ENCODE assay signal across 1 cellular context in the genomic region with DNA sequence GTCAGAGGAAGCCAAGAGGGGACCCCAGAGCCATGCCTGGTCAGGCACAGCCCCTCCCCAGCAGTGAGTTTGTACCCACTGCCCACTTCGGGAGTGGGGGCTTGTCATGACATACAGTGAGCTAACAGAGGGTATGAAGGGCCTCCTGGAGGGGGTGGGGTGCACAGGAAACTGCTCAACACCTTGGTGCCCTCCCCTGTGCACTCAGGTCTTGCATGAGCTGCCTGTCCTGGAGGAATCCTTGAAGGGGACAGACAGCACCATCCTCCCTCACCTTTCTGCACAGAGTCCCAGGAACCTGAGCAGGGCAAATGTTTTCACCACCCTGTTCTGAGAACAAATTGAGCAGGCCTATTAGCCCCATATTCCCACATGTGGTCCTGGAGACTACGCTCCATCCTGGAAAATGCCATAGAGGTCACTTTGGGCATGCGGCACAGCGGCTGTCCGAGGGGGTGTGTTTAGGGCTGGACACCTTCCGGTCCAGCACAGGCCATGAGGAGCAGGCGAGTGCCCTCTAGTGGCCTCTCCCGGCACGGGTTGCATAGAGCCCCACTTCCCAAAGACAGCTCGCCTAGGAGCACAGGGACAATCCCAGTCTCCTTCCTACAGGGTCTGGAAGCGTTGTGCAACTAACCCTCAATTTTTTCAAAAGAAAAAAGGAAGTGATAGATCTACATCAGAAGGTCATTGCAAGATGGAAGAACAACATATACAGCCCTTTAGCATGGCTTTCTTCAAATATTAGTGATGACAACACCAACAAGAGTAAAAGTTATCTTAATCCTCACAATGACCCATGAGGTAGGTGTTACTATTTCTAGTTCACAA.
A peak's percentile ranks its signal among the peaks of the same experiment; 100 is the strongest.
TF ChIP-seq lines count a peak whose summit lies in the region.

No MANE protein-coding gene starts in this region.

TF ChIP-seq in A549, 52 proteins besides CTCF, POLR2A, EP300 and RAD21 (continued from another document):
- TF ChIP-seq, protein P1, sequence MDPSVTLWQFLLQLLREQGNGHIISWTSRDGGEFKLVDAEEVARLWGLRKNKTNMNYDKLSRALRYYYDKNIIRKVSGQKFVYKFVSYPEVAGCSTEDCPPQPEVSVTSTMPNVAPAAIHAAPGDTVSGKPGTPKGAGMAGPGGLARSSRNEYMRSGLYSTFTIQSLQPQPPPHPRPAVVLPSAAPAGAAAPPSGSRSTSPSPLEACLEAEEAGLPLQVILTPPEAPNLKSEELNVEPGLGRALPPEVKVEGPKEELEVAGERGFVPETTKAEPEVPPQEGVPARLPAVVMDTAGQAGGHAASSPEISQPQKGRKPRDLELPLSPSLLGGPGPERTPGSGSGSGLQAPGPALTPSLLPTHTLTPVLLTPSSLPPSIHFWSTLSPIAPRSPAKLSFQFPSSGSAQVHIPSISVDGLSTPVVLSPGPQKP (IDR thresholded peaks at IDR 0.05; ENCODE audit: low read depth, low read length) = no peak
- TF ChIP-seq PHF8 (IDR thresholded peaks at IDR 0.05; ENCODE audit: borderline replicate concordance, low read depth) = no peak
- TF ChIP-seq JUN (IDR thresholded peaks at IDR 0.05) = peak in 1 of 2 experiments; percentile 54; a peak in 1 of 5 replicates
- TF ChIP-seq ZSCAN20 (CRISPR knock-in tag; IDR thresholded peaks at IDR 0.05) = no peak
- TF ChIP-seq RFX5 (IDR thresholded peaks at IDR 0.05) = no peak
- no peak for TF ChIP-seq KDM1A (IDR thresholded peaks at IDR 0.05; ENCODE audit: low read depth)
- TF ChIP-seq, protein P2, sequence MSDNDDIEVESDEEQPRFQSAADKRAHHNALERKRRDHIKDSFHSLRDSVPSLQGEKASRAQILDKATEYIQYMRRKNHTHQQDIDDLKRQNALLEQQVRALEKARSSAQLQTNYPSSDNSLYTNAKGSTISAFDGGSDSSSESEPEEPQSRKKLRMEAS (IDR thresholded peaks at IDR 0.05) = peak; percentile 96
- TF ChIP-seq BHLHE40 (IDR thresholded peaks at IDR 0.05; ENCODE audit: low read depth, low read length) = no peak
- TF ChIP-seq MAZ (IDR thresholded peaks at IDR 0.05; ENCODE audit: borderline replicate concordance, low read depth, low read length) = no peak
- TF ChIP-seq FOSB (CRISPR knock-in tag; IDR thresholded peaks at IDR 0.05) = no peak
- no peak for TF ChIP-seq GATA3 (IDR thresholded peaks at IDR 0.05; ENCODE audit: borderline replicate concordance)
- TF ChIP-seq CBX8 (IDR thresholded peaks at IDR 0.05) = no peak
- TF ChIP-seq, protein P3, sequence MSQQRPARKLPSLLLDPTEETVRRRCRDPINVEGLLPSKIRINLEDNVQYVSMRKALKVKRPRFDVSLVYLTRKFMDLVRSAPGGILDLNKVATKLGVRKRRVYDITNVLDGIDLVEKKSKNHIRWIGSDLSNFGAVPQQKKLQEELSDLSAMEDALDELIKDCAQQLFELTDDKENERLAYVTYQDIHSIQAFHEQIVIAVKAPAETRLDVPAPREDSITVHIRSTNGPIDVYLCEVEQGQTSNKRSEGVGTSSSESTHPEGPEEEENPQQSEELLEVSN (IDR thresholded peaks at IDR 0.05; ENCODE audit: borderline replicate concordance, low read depth) = 0 out of 2 replicates have a peak, but pooled peaks have one; percentile 46
- no peak for TF ChIP-seq FOSL2 (IDR thresholded peaks at IDR 0.05)
- TF ChIP-seq FOSL2 (CRISPR knock-in tag; IDR thresholded peaks at IDR 0.05) = 0 out of 2 replicates have a peak, but pooled peaks have one; percentile 7
- TF ChIP-seq, protein P4, sequence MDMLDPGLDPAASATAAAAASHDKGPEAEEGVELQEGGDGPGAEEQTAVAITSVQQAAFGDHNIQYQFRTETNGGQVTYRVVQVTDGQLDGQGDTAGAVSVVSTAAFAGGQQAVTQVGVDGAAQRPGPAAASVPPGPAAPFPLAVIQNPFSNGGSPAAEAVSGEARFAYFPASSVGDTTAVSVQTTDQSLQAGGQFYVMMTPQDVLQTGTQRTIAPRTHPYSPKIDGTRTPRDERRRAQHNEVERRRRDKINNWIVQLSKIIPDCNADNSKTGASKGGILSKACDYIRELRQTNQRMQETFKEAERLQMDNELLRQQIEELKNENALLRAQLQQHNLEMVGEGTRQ (IDR thresholded peaks at IDR 0.05) = no peak
- TF ChIP-seq NPAS2 (CRISPR knock-in tag; IDR thresholded peaks at IDR 0.05; ENCODE audit: borderline replicate concordance) = no peak
- TF ChIP-seq RNF2 (IDR thresholded peaks at IDR 0.05; ENCODE audit: borderline replicate concordance, low read depth) = no peak
- TF ChIP-seq, protein P5, sequence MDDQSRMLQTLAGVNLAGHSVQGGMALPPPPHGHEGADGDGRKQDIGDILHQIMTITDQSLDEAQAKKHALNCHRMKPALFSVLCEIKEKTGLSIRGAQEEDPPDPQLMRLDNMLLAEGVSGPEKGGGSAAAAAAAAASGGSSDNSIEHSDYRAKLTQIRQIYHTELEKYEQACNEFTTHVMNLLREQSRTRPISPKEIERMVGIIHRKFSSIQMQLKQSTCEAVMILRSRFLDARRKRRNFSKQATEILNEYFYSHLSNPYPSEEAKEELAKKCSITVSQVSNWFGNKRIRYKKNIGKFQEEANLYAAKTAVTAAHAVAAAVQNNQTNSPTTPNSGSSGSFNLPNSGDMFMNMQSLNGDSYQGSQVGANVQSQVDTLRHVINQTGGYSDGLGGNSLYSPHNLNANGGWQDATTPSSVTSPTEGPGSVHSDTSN (IDR thresholded peaks at IDR 0.05) = no peak
- TF ChIP-seq, protein P6, sequence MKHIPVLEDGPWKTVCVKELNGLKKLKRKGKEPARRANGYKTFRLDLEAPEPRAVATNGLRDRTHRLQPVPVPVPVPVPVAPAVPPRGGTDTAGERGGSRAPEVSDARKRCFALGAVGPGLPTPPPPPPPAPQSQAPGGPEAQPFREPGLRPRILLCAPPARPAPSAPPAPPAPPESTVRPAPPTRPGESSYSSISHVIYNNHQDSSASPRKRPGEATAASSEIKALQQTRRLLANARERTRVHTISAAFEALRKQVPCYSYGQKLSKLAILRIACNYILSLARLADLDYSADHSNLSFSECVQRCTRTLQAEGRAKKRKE (CRISPR knock-in tag; IDR thresholded peaks at IDR 0.05; ENCODE audit: low read depth) = peak; percentile 67; the same call in 1 of the 2 replicates
- TF ChIP-seq MYC (IDR thresholded peaks at IDR 0.05; ENCODE audit: borderline replicate concordance, low read length) = peak; percentile 88; the same call in 1 of the 2 replicates
- TF ChIP-seq CHD2 (IDR thresholded peaks at IDR 0.05; ENCODE audit: low read length, partially characterized antibody) = no peak
- no peak for TF ChIP-seq RCOR1 (IDR thresholded peaks at IDR 0.05; ENCODE audit: low read depth, low read length)
- TF ChIP-seq HOXB13 (CRISPR knock-in tag; IDR thresholded peaks at IDR 0.05; ENCODE audit: low read depth) = no peak
- TF ChIP-seq, protein P7, sequence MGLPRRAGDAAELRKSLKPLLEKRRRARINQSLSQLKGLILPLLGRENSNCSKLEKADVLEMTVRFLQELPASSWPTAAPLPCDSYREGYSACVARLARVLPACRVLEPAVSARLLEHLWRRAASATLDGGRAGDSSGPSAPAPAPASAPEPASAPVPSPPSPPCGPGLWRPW (IDR thresholded peaks at IDR 0.05) = no peak
- peak in 1 of 2 experiments; percentile 20; a peak in 1 of 4 replicates for TF ChIP-seq CEBPB (IDR thresholded peaks at IDR 0.05)
- TF ChIP-seq CBX2 (IDR thresholded peaks at IDR 0.05; ENCODE audit: borderline replicate concordance, low read depth) = no peak
- TF ChIP-seq EHMT2 (IDR thresholded peaks at IDR 0.05; ENCODE audit: low read depth) = no peak
- TF ChIP-seq JUNB (IDR thresholded peaks at IDR 0.05) = no peak
- TF ChIP-seq HEYL (CRISPR knock-in tag; IDR thresholded peaks at IDR 0.05) = no peak
- peak; percentile 24; the same call in 1 of the 2 replicates for TF ChIP-seq ZNF302 (CRISPR knock-in tag; IDR thresholded peaks at IDR 0.05)
- TF ChIP-seq TFCP2L1 (CRISPR knock-in tag; IDR thresholded peaks at IDR 0.05) = no peak
- no peak for TF ChIP-seq HOXB5 (CRISPR knock-in tag; IDR thresholded peaks at IDR 0.05)
- no peak for TF ChIP-seq RARB (CRISPR knock-in tag; IDR thresholded peaks at IDR 0.05)
- TF ChIP-seq, protein P8, sequence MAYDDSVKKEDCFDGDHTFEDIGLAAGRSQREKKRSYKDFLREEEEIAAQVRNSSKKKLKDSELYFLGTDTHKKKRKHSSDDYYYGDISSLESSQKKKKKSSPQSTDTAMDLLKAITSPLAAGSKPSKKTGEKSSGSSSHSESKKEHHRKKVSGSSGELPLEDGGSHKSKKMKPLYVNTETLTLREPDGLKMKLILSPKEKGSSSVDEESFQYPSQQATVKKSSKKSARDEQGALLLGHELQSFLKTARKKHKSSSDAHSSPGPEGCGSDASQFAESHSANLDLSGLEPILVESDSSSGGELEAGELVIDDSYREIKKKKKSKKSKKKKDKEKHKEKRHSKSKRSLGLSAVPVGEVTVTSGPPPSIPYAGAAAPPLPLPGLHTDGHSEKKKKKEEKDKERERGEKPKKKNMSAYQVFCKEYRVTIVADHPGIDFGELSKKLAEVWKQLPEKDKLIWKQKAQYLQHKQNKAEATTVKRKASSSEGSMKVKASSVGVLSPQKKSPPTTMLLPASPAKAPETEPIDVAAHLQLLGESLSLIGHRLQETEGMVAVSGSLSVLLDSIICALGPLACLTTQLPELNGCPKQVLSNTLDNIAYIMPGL (CRISPR knock-in tag; IDR thresholded peaks at IDR 0.05; ENCODE audit: borderline replicate concordance) = no peak
